20 cellular contexts compared by ENCODE assay signal in the genomic region with DNA sequence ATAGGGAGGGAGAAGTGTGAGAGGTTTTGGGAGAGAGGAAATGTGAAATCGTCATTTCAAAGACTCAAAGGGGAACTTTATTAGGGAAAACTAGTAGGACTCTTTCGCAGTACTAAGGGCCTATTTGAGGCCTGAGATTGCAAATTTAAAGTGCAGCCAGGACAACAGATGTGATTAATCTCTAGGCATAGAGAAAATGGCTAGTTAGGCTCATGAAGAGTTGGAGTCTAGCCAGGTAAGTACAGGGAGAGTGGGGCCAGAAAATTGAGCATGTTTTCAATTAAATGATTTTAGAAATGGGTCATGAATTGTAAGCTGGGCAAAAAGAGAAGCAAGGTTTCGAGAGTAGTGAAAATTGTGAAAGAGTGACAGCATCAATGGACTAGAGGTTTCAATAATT.
"Had no signal": no experiment of that assay in that cellular context is flagged by ENCODE, and none has a peak within 500 bp of the region (broad histone marks: within the 10 kb centered on the region; RNA-seq: fewer than 3 reads in every experiment).

No MANE protein-coding gene starts in this region.

- H3K9me3 Mint-ChIP-seq: activated CD4-positive, alpha-beta T cell treated with anti-CD3 and anti-CD28 coated beads, Interleukin-2, amount 10 ng/mL, durations not matched to agents 7 days and 5 days; activated naive CD4-positive, alpha-beta T cell treated with anti-CD3 and anti-CD28 coated beads, Interleukin-2, amount 10 ng/mL, durations not matched to agents 7 days and 5 days; activated T-helper 2 cell treated with anti-CD3 and anti-CD28 coated beads, Interferon-gamma antibody, Interleukin-2, Interleukin-4, amounts not matched to agents 10 μg/mL and 5 μg/mL and 100 μg/mL, durations not matched to agents 14 hours and 24 hours and 36 hours; T-helper 1 cell treated with Interleukin-12 subunit alpha and Interleukin-12 subunit beta and Interleukin-4 antibody, amounts not matched to agents 30 μg/mL and 1 μg/mL, for 36 hours had no signal

- H3K36me3 ChIP-seq: adrenal gland, left lung, thyroid gland, uterus had no signal

- H3K9me3 ChIP-seq: adrenal gland, body of pancreas, left lung, thyroid gland, uterus had no signal

- ATAC-seq: body of pancreas; left lung; stimulated activated naive CD8-positive, alpha-beta T cell treated with anti-CD3 and anti-CD28 coated beads, Interleukin-15, amount 100 ng/mL, for 72 hours had no signal

- H3K36me3 Mint-ChIP-seq: activated naive CD4-positive, alpha-beta T cell treated with anti-CD3 and anti-CD28 coated beads, Interleukin-2, amount 10 ng/mL, durations not matched to agents 7 days and 5 days had no signal

- H3K4me1 Mint-ChIP-seq: activated CD4-positive, alpha-beta T cell treated with anti-CD3 and anti-CD28 coated beads, Interleukin-2, amount 10 ng/mL, durations not matched to agents 7 days and 5 days; activated naive CD4-positive, alpha-beta T cell treated with anti-CD3 and anti-CD28 coated beads, Interleukin-2, amount 10 ng/mL, durations not matched to agents 7 days and 5 days; central memory CD8-positive, alpha-beta T cell; stimulated activated naive CD8-positive, alpha-beta T cell treated with anti-CD3 and anti-CD28 coated beads, Interleukin-15, amount 100 ng/mL, for 72 hours had no signal

- H3K4me3 ChIP-seq: adrenal gland, body of pancreas, left lung, thyroid gland, uterus had no signal

- H3K27me3 ChIP-seq: adrenal gland, body of pancreas, left lung, thyroid gland, uterus had no signal

- H3K27ac ChIP-seq: adrenal gland, body of pancreas, epithelial cell of prostate, left lung, thyroid gland, uterus had no signal

- H3K27me3 Mint-ChIP-seq: activated CD4-positive, alpha-beta T cell treated with anti-CD3 and anti-CD28 coated beads, Interleukin-2, amount 10 ng/mL, durations not matched to agents 7 days and 5 days; activated naive CD4-positive, alpha-beta T cell treated with anti-CD3 and anti-CD28 coated beads, Interleukin-2, amount 10 ng/mL, durations not matched to agents 7 days and 5 days; central memory CD8-positive, alpha-beta T cell; stimulated activated naive CD8-positive, alpha-beta T cell treated with anti-CD3 and anti-CD28 coated beads, Interleukin-15, amount 100 ng/mL, for 72 hours had no signal

- H3K4me1 ChIP-seq: left lung, uterus had no signal

- DNase-seq: activated CD4-positive, alpha-beta T cell treated with anti-CD3 and anti-CD28 coated beads, Interleukin-2, amount 10 ng/mL, durations not matched to agents 7 days and 5 days; activated CD4-positive, CD25-positive, alpha-beta regulatory T cell; activated CD8-positive, alpha-beta memory T cell treated with anti-CD3 and anti-CD28 coated beads for 24 hours; activated naive CD4-positive, alpha-beta T cell treated with anti-CD3 and anti-CD28 coated beads, Interleukin-2, amount 10 ng/mL, durations not matched to agents 7 days and 5 days; adrenal gland; body of pancreas; cortex of kidney; effector memory CD4-positive, alpha-beta T cell; foreskin melanocyte; left lung; mesendoderm; stimulated activated CD4-positive, alpha-beta T cell treated with anti-CD3 and anti-CD28 coated beads, Interleukin-15, amount 100 ng/mL, for 24 hours; stimulated activated CD4-positive, alpha-beta T cell treated with anti-CD3 and anti-CD28 coated beads, Interleukin-4, amount 100 ng/mL, for 4 hours; stimulated activated naive CD8-positive, alpha-beta T cell treated with anti-CD3 and anti-CD28 coated beads, Interleukin-15, amount 100 ng/mL, for 72 hours; thyroid gland; uterus had no signal

- H3K4me3 Mint-ChIP-seq: activated CD4-positive, alpha-beta T cell treated with anti-CD3 and anti-CD28 coated beads, Interleukin-2, amount 10 ng/mL, durations not matched to agents 7 days and 5 days; activated naive CD4-positive, alpha-beta T cell treated with anti-CD3 and anti-CD28 coated beads, Interleukin-2, amount 10 ng/mL, durations not matched to agents 7 days and 5 days; central memory CD8-positive, alpha-beta T cell; stimulated activated naive CD8-positive, alpha-beta T cell treated with anti-CD3 and anti-CD28 coated beads, Interleukin-15, amount 100 ng/mL, for 72 hours; T-helper 1 cell treated with Interleukin-12 subunit alpha and Interleukin-12 subunit beta and Interleukin-4 antibody, amounts not matched to agents 30 μg/mL and 1 μg/mL, for 36 hours had no signal

- H3K27ac Mint-ChIP-seq: activated CD4-positive, alpha-beta T cell treated with anti-CD3 and anti-CD28 coated beads, Interleukin-2, amount 10 ng/mL, durations not matched to agents 7 days and 5 days; activated naive CD4-positive, alpha-beta T cell treated with anti-CD3 and anti-CD28 coated beads, Interleukin-2, amount 10 ng/mL, durations not matched to agents 7 days and 5 days; activated T-helper 2 cell treated with anti-CD3 and anti-CD28 coated beads, Interferon-gamma antibody, Interleukin-2, Interleukin-4, amounts not matched to agents 10 μg/mL and 5 μg/mL and 100 μg/mL, durations not matched to agents 14 hours and 24 hours and 36 hours; T-helper 1 cell treated with Interleukin-12 subunit alpha and Interleukin-12 subunit beta and Interleukin-4 antibody, amounts not matched to agents 30 μg/mL and 1 μg/mL, for 36 hours had no signal
